ENCODE assay signal across 12 cellular contexts in genomic region chr11:78532991-78533861, GRCh38. TPM values are rescaled to one million over a fixed set of nuclear protein-coding genes. Genes with fewer than 3 reads are reported as not detected.
DNase-seq lines count a peak whose midpoint lies in the region; ATAC-seq and FAIRE-seq lines count a peak whose summit lies in the region.
"Had no signal": no experiment of that assay in that cellular context is flagged by ENCODE, and none has a peak within 500 bp of the region (broad histone marks: within the 10 kb centered on the region; RNA-seq: fewer than 3 reads in every experiment).

No MANE protein-coding gene starts in this region.

- no peak overlapping the region for H3K4ac ChIP-seq in mesenchymal stem cell (ENCODE audit: low read depth in 1 of 2, low read length in 2 of 2)

- ATAC-seq in GM18870 (IDR thresholded peaks at IDR 0.05; ENCODE audit: unreplicated experiment): peak; percentile 60
- peak; percentile 59 for ATAC-seq in HG02571 (IDR thresholded peaks at IDR 0.05; ENCODE audit: unreplicated experiment)

- H3K36me3 ChIP-seq in Karpas-422 (ENCODE audit: insufficient read depth, low read length) (peaks cover 28% of the 10 kb centered on the region), mesenchymal stem cell (ENCODE audit: control insufficient read depth in 1 of 2, insufficient read depth in 2 of 2, low read depth in 1 of 2, low read length in 2 of 2) (peaks cover 0 to 16% of the 10 kb centered on the region in 2 experiments)

- H4K8ac ChIP-seq in mesenchymal stem cell (ENCODE audit: low read length): no peak overlapping the region

- H2AFZ ChIP-seq in Karpas-422 (ENCODE audit: low read length) (peak overlapping the region; percentile 72; the same call in 1 of the 2 replicates), mesenchymal stem cell (ENCODE audit: low read depth, low read length) (no peak overlapping the region)

- no peak overlapping the region for H2BK15ac ChIP-seq in mesenchymal stem cell (ENCODE audit: low read depth, poor library complexity, severe bottlenecking)

- no peaks in the 10 kb centered on the region for H3K9me2 ChIP-seq in Karpas-422 (replicated peaks; ENCODE audit: insufficient read depth, low read length)

- H3K27ac ChIP-seq in Karpas-422 (ENCODE audit: low read length) (peak overlapping the region; percentile 98), mesenchymal stem cell (ENCODE audit: low read length, poor library complexity, severe bottlenecking) (peak overlapping the region; percentile 3)

- H2AK5ac ChIP-seq in mesenchymal stem cell (ENCODE audit: low read length, severe bottlenecking): no peak overlapping the region

- H3K4me1 ChIP-seq in Karpas-422 (ENCODE audit: low read length): peaks cover 37% of the 10 kb centered on the region
- peaks cover 2% of the 10 kb centered on the region for H3K4me1 ChIP-seq in mesenchymal stem cell (ENCODE audit: control insufficient read depth, insufficient read depth, low read depth, low read length)

- no peaks in the 10 kb centered on the region for H4K20me1 ChIP-seq in Karpas-422 (ENCODE audit: insufficient read depth, low read depth, low read length)

- peaks cover 49% of the 10 kb centered on the region for H3K79me2 ChIP-seq in Karpas-422 (ENCODE audit: low read length)

- H2BK120ac ChIP-seq in mesenchymal stem cell (ENCODE audit: low read depth, low read length): no peak overlapping the region

- H3K4me2 ChIP-seq in Karpas-422 (ENCODE audit: low read depth, low read length, poor library complexity, severe bottlenecking) (peak overlapping the region; percentile 83), mesenchymal stem cell (ENCODE audit: low read length, poor library complexity, severe bottlenecking) (no peak overlapping the region)

- DNase-seq in Karpas-422 (peak; percentile 87), mesenchymal stem cell (no peak), D341Med (ENCODE audit: low spot score) (no peak), RCC 7860 (ENCODE audit: low spot score) (no peak), putamen (ENCODE audit: low spot score) (no peak), DMS153 treated with DMSO at 0.1 percent for 48 hours (lab: John Stamatoyannopoulos, UW; ENCODE audit: unreplicated experiment) (no peak)
- DNase-seq: activated naive CD4-positive, alpha-beta T cell treated with anti-CD3 and anti-CD28 coated beads, Interleukin-2, amount 50 U/mL, for 16 hours; DMS79; GOT3; NCI-H774 had no signal

- H3K23ac ChIP-seq in mesenchymal stem cell (ENCODE audit: low read length in 2 of 2): no peak overlapping the region

- 98% methylated on average over 2 of the region's 3 CpGs for WGBS in mesenchymal stem cell

- H3K14ac ChIP-seq in mesenchymal stem cell (ENCODE audit: low read length in 2 of 2): no peak overlapping the region

- no peak overlapping the region for H2BK12ac ChIP-seq in mesenchymal stem cell (ENCODE audit: low read length in 2 of 2)

- peaks cover 3% of the 10 kb centered on the region for H3K79me1 ChIP-seq in mesenchymal stem cell (replicated peaks; ENCODE audit: low read length, poor library complexity, severe bottlenecking)

- no peak overlapping the region for H2BK5ac ChIP-seq in mesenchymal stem cell (ENCODE audit: low read depth, low read length, poor library complexity, severe bottlenecking)

- no peak for FAIRE-seq in RCC 7860 (lab: Jason Lieb, UNC)

- H3K9ac ChIP-seq in Karpas-422 (ENCODE audit: low read length) (peak overlapping the region; percentile 66), mesenchymal stem cell (ENCODE audit: low read length) (no peak overlapping the region)

- H3K27me3 ChIP-seq in Karpas-422 (ENCODE audit: low read length) (no peaks in the 10 kb centered on the region), mesenchymal stem cell (ENCODE audit: control insufficient read depth in 1 of 2, insufficient read depth in 1 of 2, low read length in 2 of 2) (no peaks in the 10 kb centered on the region)

- no peaks in the 10 kb centered on the region for H3K9me3 ChIP-seq in Karpas-422 (ENCODE audit: low read length)
- no peaks in the 10 kb centered on the region for H3K9me3 ChIP-seq in mesenchymal stem cell (ENCODE audit: control insufficient read depth, low read length)

- no peak overlapping the region for H4K91ac ChIP-seq in mesenchymal stem cell (ENCODE audit: low read length)

- H3K18ac ChIP-seq in mesenchymal stem cell (ENCODE audit: low read depth in 1 of 2, low read length in 2 of 2): no peak overlapping the region

- H3K4me3 ChIP-seq in Karpas-422 (ENCODE audit: low read length): peak overlapping the region; percentile 54
- no peak overlapping the region for H3K4me3 ChIP-seq in mesenchymal stem cell (ENCODE audit: insufficient read depth in 1 of 2, low read depth in 1 of 2, low read length in 2 of 2)

RNA-seq across cellular contexts. Expression of gene NARS2, which starts 41.4 kb away (rescaled TPM):
- total RNA-seq in Karpas-422 (2014; rRNA removed; shearing (Covaris generic); ENCODE audit: low replicate concordance): 27.3 and 33.3 TPM in 2 replicates
- polyA plus RNA-seq in mesenchymal stem cell (2013, experiment 1 of 2): 7.0 TPM
- 8.4 TPM for polyA plus RNA-seq in mesenchymal stem cell (2013, experiment 2 of 2)
